2 cellular contexts compared by ENCODE assay signal in the genomic region with DNA sequence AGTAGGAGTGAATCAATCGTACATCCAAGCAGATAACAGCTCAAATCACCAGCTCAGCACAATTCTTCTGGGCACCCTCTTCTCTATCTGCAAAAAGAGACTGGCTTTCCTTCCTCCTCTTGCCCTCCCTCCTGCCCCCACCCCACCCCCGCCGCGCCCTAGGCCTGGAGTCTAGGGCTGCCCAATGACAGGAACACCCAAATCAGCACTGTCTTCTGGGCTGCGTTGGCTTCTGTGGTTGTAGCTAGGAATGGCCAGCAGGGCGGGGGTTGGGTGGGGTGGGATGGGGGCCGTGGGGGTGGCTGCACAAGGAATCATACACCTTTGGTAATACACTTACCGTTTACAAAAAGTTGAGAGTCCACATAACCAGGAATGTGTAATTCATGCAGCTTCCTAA.
TF ChIP-seq lines count a peak whose summit lies in the region.

No MANE protein-coding gene starts in this region.

TF ChIP-seq in GM23338, 12 proteins besides CTCF, POLR2A, EP300 and RAD21 (continued from another document):
- TF ChIP-seq, protein P1, sequence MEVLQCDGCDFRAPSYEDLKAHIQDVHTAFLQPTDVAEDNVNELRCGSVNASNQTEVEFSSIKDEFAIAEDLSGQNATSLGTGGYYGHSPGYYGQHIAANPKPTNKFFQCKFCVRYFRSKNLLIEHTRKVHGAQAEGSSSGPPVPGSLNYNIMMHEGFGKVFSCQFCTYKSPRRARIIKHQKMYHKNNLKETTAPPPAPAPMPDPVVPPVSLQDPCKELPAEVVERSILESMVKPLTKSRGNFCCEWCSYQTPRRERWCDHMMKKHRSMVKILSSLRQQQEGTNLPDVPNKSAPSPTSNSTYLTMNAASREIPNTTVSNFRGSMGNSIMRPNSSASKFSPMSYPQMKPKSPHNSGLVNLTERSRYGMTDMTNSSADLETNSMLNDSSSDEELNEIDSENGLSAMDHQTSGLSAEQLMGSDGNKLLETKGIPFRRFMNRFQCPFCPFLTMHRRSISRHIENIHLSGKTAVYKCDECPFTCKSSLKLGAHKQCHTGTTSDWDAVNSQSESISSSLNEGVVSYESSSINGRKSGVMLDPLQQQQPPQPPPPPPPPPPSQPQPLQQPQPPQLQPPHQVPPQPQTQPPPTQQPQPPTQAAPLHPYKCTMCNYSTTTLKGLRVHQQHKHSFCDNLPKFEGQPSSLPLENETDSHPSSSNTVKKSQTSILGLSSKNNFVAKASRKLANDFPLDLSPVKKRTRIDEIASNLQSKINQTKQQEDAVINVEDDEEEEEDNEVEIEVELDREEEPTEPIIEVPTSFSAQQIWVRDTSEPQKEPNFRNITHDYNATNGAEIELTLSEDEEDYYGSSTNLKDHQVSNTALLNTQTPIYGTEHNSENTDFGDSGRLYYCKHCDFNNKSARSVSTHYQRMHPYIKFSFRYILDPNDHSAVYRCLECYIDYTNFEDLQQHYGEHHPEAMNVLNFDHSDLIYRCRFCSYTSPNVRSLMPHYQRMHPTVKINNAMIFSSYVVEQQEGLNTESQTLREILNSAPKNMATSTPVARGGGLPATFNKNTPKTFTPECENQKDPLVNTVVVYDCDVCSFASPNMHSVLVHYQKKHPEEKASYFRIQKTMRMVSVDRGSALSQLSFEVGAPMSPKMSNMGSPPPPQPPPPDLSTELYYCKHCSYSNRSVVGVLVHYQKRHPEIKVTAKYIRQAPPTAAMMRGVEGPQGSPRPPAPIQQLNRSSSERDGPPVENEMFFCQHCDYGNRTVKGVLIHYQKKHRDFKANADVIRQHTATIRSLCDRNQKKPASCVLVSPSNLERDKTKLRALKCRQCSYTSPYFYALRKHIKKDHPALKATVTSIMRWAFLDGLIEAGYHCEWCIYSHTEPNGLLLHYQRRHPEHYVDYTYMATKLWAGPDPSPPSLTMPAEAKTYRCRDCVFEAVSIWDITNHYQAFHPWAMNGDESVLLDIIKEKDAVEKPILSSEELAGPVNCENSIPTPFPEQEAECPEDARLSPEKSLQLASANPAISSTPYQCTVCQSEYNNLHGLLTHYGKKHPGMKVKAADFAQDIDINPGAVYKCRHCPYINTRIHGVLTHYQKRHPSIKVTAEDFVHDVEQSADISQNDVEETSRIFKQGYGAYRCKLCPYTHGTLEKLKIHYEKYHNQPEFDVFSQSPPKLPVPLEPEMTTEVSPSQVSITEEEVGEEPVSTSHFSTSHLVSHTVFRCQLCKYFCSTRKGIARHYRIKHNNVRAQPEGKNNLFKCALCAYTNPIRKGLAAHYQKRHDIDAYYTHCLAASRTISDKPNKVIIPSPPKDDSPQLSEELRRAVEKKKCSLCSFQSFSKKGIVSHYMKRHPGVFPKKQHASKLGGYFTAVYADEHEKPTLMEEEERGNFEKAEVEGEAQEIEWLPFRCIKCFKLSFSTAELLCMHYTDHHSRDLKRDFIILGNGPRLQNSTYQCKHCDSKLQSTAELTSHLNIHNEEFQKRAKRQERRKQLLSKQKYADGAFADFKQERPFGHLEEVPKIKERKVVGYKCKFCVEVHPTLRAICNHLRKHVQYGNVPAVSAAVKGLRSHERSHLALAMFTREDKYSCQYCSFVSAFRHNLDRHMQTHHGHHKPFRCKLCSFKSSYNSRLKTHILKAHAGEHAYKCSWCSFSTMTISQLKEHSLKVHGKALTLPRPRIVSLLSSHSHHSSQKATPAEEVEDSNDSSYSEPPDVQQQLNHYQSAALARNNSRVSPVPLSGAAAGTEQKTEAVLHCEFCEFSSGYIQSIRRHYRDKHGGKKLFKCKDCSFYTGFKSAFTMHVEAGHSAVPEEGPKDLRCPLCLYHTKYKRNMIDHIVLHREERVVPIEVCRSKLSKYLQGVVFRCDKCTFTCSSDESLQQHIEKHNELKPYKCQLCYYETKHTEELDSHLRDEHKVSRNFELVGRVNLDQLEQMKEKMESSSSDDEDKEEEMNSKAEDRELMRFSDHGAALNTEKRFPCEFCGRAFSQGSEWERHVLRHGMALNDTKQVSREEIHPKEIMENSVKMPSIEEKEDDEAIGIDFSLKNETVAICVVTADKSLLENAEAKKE (CRISPR knock-in tag; IDR thresholded peaks at IDR 0.05), result no peak
- no peak for TF ChIP-seq STAT1 (IDR thresholded peaks at IDR 0.05; ENCODE audit: unreplicated experiment)
- TF ChIP-seq, protein P2, sequence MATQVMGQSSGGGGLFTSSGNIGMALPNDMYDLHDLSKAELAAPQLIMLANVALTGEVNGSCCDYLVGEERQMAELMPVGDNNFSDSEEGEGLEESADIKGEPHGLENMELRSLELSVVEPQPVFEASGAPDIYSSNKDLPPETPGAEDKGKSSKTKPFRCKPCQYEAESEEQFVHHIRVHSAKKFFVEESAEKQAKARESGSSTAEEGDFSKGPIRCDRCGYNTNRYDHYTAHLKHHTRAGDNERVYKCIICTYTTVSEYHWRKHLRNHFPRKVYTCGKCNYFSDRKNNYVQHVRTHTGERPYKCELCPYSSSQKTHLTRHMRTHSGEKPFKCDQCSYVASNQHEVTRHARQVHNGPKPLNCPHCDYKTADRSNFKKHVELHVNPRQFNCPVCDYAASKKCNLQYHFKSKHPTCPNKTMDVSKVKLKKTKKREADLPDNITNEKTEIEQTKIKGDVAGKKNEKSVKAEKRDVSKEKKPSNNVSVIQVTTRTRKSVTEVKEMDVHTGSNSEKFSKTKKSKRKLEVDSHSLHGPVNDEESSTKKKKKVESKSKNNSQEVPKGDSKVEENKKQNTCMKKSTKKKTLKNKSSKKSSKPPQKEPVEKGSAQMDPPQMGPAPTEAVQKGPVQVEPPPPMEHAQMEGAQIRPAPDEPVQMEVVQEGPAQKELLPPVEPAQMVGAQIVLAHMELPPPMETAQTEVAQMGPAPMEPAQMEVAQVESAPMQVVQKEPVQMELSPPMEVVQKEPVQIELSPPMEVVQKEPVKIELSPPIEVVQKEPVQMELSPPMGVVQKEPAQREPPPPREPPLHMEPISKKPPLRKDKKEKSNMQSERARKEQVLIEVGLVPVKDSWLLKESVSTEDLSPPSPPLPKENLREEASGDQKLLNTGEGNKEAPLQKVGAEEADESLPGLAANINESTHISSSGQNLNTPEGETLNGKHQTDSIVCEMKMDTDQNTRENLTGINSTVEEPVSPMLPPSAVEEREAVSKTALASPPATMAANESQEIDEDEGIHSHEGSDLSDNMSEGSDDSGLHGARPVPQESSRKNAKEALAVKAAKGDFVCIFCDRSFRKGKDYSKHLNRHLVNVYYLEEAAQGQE (IDR thresholded peaks at IDR 0.05; ENCODE audit: unreplicated experiment), result no peak
- no peak for TF ChIP-seq EZH2phosphoT487 (IDR thresholded peaks at IDR 0.05; ENCODE audit: unreplicated experiment)
- TF ChIP-seq NANOG (IDR thresholded peaks at IDR 0.05; ENCODE audit: borderline replicate concordance), result no peak
- no peak for TF ChIP-seq EZH2 (IDR thresholded peaks at IDR 0.05; ENCODE audit: low read depth, unreplicated experiment)
- TF ChIP-seq CREB1 (CRISPR knock-in tag; IDR thresholded peaks at IDR 0.05; ENCODE audit: low read depth), result no peak
- no peak for TF ChIP-seq ZNF331 (CRISPR knock-in tag; IDR thresholded peaks at IDR 0.05; ENCODE audit: low read depth)
- TF ChIP-seq JUNB (IDR thresholded peaks at IDR 0.05; ENCODE audit: unreplicated experiment), result no peak
- TF ChIP-seq POLR2AphosphoS5 (IDR thresholded peaks at IDR 0.05; ENCODE audit: low read depth), result no peak

TF ChIP-seq in WTC11, 78 proteins besides CTCF, POLR2A, EP300 and RAD21 (continued from another document):
- TF ChIP-seq, protein P3, sequence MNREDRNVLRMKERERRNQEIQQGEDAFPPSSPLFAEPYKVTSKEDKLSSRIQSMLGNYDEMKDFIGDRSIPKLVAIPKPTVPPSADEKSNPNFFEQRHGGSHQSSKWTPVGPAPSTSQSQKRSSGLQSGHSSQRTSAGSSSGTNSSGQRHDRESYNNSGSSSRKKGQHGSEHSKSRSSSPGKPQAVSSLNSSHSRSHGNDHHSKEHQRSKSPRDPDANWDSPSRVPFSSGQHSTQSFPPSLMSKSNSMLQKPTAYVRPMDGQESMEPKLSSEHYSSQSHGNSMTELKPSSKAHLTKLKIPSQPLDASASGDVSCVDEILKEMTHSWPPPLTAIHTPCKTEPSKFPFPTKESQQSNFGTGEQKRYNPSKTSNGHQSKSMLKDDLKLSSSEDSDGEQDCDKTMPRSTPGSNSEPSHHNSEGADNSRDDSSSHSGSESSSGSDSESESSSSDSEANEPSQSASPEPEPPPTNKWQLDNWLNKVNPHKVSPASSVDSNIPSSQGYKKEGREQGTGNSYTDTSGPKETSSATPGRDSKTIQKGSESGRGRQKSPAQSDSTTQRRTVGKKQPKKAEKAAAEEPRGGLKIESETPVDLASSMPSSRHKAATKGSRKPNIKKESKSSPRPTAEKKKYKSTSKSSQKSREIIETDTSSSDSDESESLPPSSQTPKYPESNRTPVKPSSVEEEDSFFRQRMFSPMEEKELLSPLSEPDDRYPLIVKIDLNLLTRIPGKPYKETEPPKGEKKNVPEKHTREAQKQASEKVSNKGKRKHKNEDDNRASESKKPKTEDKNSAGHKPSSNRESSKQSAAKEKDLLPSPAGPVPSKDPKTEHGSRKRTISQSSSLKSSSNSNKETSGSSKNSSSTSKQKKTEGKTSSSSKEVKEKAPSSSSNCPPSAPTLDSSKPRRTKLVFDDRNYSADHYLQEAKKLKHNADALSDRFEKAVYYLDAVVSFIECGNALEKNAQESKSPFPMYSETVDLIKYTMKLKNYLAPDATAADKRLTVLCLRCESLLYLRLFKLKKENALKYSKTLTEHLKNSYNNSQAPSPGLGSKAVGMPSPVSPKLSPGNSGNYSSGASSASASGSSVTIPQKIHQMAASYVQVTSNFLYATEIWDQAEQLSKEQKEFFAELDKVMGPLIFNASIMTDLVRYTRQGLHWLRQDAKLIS (CRISPR knock-in tag; IDR thresholded peaks at IDR 0.05; ENCODE audit: borderline replicate concordance), result no peak
- no peak for TF ChIP-seq GTF2I (CRISPR knock-in tag; conservative IDR thresholded peaks at IDR 0.05)
- no peak for TF ChIP-seq TP53 (CRISPR knock-in tag; IDR thresholded peaks at IDR 0.05)
- TF ChIP-seq, protein P4, sequence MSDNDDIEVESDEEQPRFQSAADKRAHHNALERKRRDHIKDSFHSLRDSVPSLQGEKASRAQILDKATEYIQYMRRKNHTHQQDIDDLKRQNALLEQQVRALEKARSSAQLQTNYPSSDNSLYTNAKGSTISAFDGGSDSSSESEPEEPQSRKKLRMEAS (CRISPR knock-in tag; IDR thresholded peaks at IDR 0.05), result no peak
- no peak for TF ChIP-seq IRF2 (CRISPR knock-in tag; IDR thresholded peaks at IDR 0.05; ENCODE audit: borderline replicate concordance, low read depth)
- TF ChIP-seq, protein P5, sequence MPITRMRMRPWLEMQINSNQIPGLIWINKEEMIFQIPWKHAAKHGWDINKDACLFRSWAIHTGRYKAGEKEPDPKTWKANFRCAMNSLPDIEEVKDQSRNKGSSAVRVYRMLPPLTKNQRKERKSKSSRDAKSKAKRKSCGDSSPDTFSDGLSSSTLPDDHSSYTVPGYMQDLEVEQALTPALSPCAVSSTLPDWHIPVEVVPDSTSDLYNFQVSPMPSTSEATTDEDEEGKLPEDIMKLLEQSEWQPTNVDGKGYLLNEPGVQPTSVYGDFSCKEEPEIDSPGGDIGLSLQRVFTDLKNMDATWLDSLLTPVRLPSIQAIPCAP (CRISPR knock-in tag; IDR thresholded peaks at IDR 0.05), result no peak
- no peak for TF ChIP-seq TEAD4 (CRISPR knock-in tag; IDR thresholded peaks at IDR 0.05)
- TF ChIP-seq NFATC4 (CRISPR knock-in tag; IDR thresholded peaks at IDR 0.05), result no peak
